ENCODE assay signal across 8 cellular contexts in genomic region chr19:925912-926594, GRCh38. TPM values are rescaled to one million over a fixed set of nuclear protein-coding genes. Genes with fewer than 3 reads are reported as not detected.
DNase-seq lines count a peak whose midpoint lies in the region; ATAC-seq and TF ChIP-seq lines count a peak whose summit lies in the region.

A gene with protein sequence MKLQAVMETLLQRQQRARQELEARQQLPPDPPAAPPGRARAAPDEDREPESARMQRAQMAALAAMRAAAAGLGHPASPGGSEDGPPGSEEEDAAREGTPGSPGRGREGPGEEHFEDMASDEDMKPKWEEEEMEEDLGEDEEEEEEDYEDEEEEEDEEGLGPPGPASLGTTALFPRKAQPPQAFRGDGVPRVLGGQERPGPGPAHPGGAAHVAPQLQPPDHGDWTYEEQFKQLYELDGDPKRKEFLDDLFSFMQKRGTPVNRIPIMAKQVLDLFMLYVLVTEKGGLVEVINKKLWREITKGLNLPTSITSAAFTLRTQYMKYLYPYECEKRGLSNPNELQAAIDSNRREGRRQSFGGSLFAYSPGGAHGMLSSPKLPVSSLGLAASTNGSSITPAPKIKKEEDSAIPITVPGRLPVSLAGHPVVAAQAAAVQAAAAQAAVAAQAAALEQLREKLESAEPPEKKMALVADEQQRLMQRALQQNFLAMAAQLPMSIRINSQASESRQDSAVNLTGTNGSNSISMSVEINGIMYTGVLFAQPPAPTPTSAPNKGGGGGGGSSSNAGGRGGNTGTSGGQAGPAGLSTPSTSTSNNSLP (plus strand): TSS chr19:926035. CDS start chr19:929529, 3,494 bp downstream.

- no peaks in the 10 kb centered on the region for H3K27me3 ChIP-seq in mammary epithelial cell (ENCODE audit: insufficient read depth, low read length)

- DNase-seq in NCI-H2171 (lab: John Stamatoyannopoulos, UW) (peak; percentile 70), mammary epithelial cell (peak; percentile 42), left colon (no peak), stromal cell of bone marrow (ENCODE audit: low read depth) (peak; percentile 35), NCI-H2107 (lab: John Stamatoyannopoulos, UW) (no peak), mucosa of gallbladder (ENCODE audit: low spot score) (no peak)

- peak within 1 kb of the TSS; percentile 72 to 98 (median 82) for H3K4me3 ChIP-seq in mammary epithelial cell (replicated peaks in 1 of 3; ENCODE audit: insufficient read depth in 1 of 3, low read depth in 2 of 3, low read length in 3 of 3)

- H3K9me3 ChIP-seq in ES-I3 (ENCODE audit: control insufficient read depth, insufficient read depth, low read length) (no peaks in the 10 kb centered on the region), mammary epithelial cell (replicated peaks; ENCODE audit: insufficient read depth, low read length) (no peaks in the 10 kb centered on the region)

- no peak for TF ChIP-seq CTCF in mammary epithelial cell (conservative IDR thresholded peaks at IDR 0.05 in 1 of 2, IDR thresholded peaks at IDR 0.05 in 1 of 2; ENCODE audit: extremely low read depth in 1 of 2, insufficient read depth in 1 of 2, low read depth in 1 of 2, low read length in 2 of 2)

- H3K4me2 ChIP-seq in mammary epithelial cell (ENCODE audit: insufficient read depth, low read depth, low read length): peak within 1 kb of the TSS; percentile 100

- BruUV-seq in mammary epithelial cell (replicated peaks; lab: Mats Ljungman, UMichigan): no TSS peak

- H3K79me2 ChIP-seq in mammary epithelial cell (ENCODE audit: insufficient read depth, low read length): peaks cover 16% of the 10 kb centered on the region

- WGBS in mammary epithelial cell (ENCODE audit: low coverage, missing lambda C conversion rate): 1% methylated on average over 8 of the region's 78 CpGs

- H3K9ac ChIP-seq in ES-I3 (ENCODE audit: low read depth, low read length) (peak within 1 kb of the TSS; percentile 97), mammary epithelial cell (ENCODE audit: insufficient read depth, low read length) (peak within 1 kb of the TSS; percentile 68)

- peak within 1 kb of the TSS; percentile 93 for H2AFZ ChIP-seq in mammary epithelial cell (ENCODE audit: low read depth, low read length)

- CTCF ChIA-PET in mammary epithelial cell (lab: Charles Lee; ENCODE audit: low non-redundant PET): interaction anchor here (0.7 kb wide), 1 partner anchor 182 kb away, joined by 3 read pairs; no protein-coding TSS in a partner anchor

- no peaks in the 10 kb centered on the region for H4K20me1 ChIP-seq in mammary epithelial cell (ENCODE audit: insufficient read depth, low read length)

- ATAC-seq in GM21423 (IDR thresholded peaks at IDR 0.05; ENCODE audit: unreplicated experiment) (peak; percentile 19), left colon (peak; percentile 46)

- H3K27ac ChIP-seq in mammary epithelial cell (ENCODE audit: insufficient read depth, low read depth, low read length): peak within 1 kb of the TSS; percentile 45

- intact Hi-C loops in mammary epithelial cell (cut with micrococcal nuclease): loop anchor here (5.0 kb wide), 2 partner anchors 176 to 266 kb away; partner anchors contain the start of gene GPX4
- intact Hi-C loops in left colon (cut with DNase I, micrococcal nuclease): no loop called here

- in situ Hi-C loops in mammary epithelial cell (cut with MboI; ENCODE audit: low sequenced_read_pairs in 2 of 2): loop anchor here in 1 of 2 donors (10.0 kb wide), 1 partner anchor 151 kb away; no protein-coding TSS in a partner anchor

- H3K4me1 ChIP-seq in ES-I3 (ENCODE audit: insufficient read depth, low read length) (peaks cover 3% of the 10 kb centered on the region; the same call in 1 of the 2 replicates), mammary epithelial cell (ENCODE audit: insufficient read depth, low read length) (peaks cover 7% of the 10 kb centered on the region)

- dilution Hi-C loops in mammary epithelial cell (cut with HindIII; ENCODE audit: low sequenced_read_pairs): no loop called here

- H3K36me3 ChIP-seq in ES-I3 (ENCODE audit: insufficient read depth, low read length): no peaks in the 10 kb centered on the region
- no peaks in the 10 kb centered on the region for H3K36me3 ChIP-seq in mammary epithelial cell (ENCODE audit: insufficient read depth, low read length)

RNA-seq across cellular contexts. Expression of the gene that starts here (rescaled TPM):
- 10 to 100 TPM in 1 of 2 donors, 1 to 10 TPM in 1; 8.2 to 17.4 TPM for total RNA-seq in mammary epithelial cell
- polyA plus RNA-seq in mammary epithelial cell: 6.8 TPM
- 2.6 TPM for polyA minus RNA-seq in mammary epithelial cell
- total RNA-seq in left colon: 10 to 100 TPM; 10.7 to 11.6 TPM
- total RNA-seq in mucosa of gallbladder: 7.0 TPM

Comparison
In these comparisons a context has a peak if more than half of its experiments do, and no peak if none do; other contexts are left out.
1. DNase-seq: peak in NCI-H2171 (single experiment), mammary epithelial cell (single experiment) and stromal cell of bone marrow (single experiment); none in left colon (0 of 2), NCI-H2107 (single experiment) and mucosa of gallbladder (single experiment).